In genomic region chr4:77958897-77959296, GRCh38 we compare ENCODE assay signal across 7 cellular contexts.
"Had no signal": no experiment of that assay in that cellular context is flagged by ENCODE, and none has a peak within 500 bp of the region (broad histone marks: within the 10 kb centered on the region; RNA-seq: fewer than 3 reads in every experiment).

No MANE protein-coding gene starts in this region.

- H3K27ac Mint-ChIP-seq: GM23338, H9, HFFc6 had no signal

- H3K4me3 Mint-ChIP-seq: GM23338, H9, HFFc6 had no signal

- H3K4me2 ChIP-seq: GM23338 had no signal

- H3K9me3 ChIP-seq: HAP-1 had no signal

- H2AFZ ChIP-seq: GM23248, GM23338 had no signal

- ATAC-seq: GM23338 had no signal

- H3K27ac ChIP-seq: GM23248 had no signal

- H3K4me3 ChIP-seq: GM23248, GM23338, HAP-1 had no signal

- DNase-seq: GOT3, H9 had no signal

- H3K9me3 Mint-ChIP-seq: GM23338, H9, HFFc6 had no signal

- FAIRE-seq: H54 had no signal

- H3K9ac ChIP-seq: GM23248 had no signal
